8 cellular contexts compared by ENCODE assay signal in genomic region chr6:38997128-38997761, GRCh38. TPM values are rescaled to one million over a fixed set of nuclear protein-coding genes. Genes with fewer than 3 reads are reported as not detected.
DNase-seq lines count a peak whose midpoint lies in the region; ATAC-seq and TF ChIP-seq lines count a peak whose summit lies in the region.

No MANE protein-coding gene starts in this region.

- no peak overlapping the region for H3K9ac ChIP-seq in MM.1S (ENCODE audit: low read length)

- no peaks in the 10 kb centered on the region for H4K20me1 ChIP-seq in MM.1S (ENCODE audit: insufficient read depth, low read length)

- H3K27ac ChIP-seq in MM.1S (ENCODE audit: low read length) (no peak overlapping the region), gastroesophageal sphincter (no peak overlapping the region)

- H3K79me2 ChIP-seq in MM.1S (ENCODE audit: low read length) = no peaks in the 10 kb centered on the region

- ATAC-seq in gastroesophageal sphincter (no peak), HG03521 (IDR thresholded peaks at IDR 0.05; ENCODE audit: unreplicated experiment) (no peak), GM21447 (IDR thresholded peaks at IDR 0.05; ENCODE audit: unreplicated experiment) (no peak), HG03432 (IDR thresholded peaks at IDR 0.05; ENCODE audit: unreplicated experiment) (no peak)

- no peak overlapping the region for H2AFZ ChIP-seq in MM.1S (ENCODE audit: low read length)

- H3K4me1 ChIP-seq in MM.1S (ENCODE audit: low read length) = no peaks in the 10 kb centered on the region
- H3K4me1 ChIP-seq in gastroesophageal sphincter = no peaks in the 10 kb centered on the region

- H3K4me2 ChIP-seq in MM.1S (ENCODE audit: low read depth, low read length) = no peak overlapping the region

- H3K4me3 ChIP-seq in GM06990 (replicated peaks; ENCODE audit: low read depth, low read length) (no peak overlapping the region), MM.1S (ENCODE audit: low read length) (no peak overlapping the region), gastroesophageal sphincter (no peak overlapping the region)

- WGBS in gastroesophageal sphincter (ENCODE audit: low coverage in 1 of 2), 2 donors = no CpG with 5 or more reads among the region's 2 CpGs

- no peaks in the 10 kb centered on the region; the same call in 1 of the 2 replicates for H3K27me3 ChIP-seq in GM06990 (replicated peaks; ENCODE audit: control insufficient read depth, insufficient read depth, low read length)
- no peaks in the 10 kb centered on the region for H3K27me3 ChIP-seq in MM.1S (replicated peaks; ENCODE audit: insufficient read depth, low read length)
- peaks cover 48% of the 10 kb centered on the region for H3K27me3 ChIP-seq in gastroesophageal sphincter

- H3K9me3 ChIP-seq in MM.1S (replicated peaks; ENCODE audit: insufficient read depth, low read length) = no peaks in the 10 kb centered on the region
- no peaks in the 10 kb centered on the region for H3K9me3 ChIP-seq in gastroesophageal sphincter

- TF ChIP-seq POLR2A in gastroesophageal sphincter (IDR thresholded peaks at IDR 0.05) = no peak

- no peaks in the 10 kb centered on the region for H3K9me2 ChIP-seq in MM.1S (replicated peaks; ENCODE audit: insufficient read depth, low read length)

- DNase-seq in GM06990 (ENCODE audit: extremely low read depth, insufficient read length) (no peak), MM.1S (no peak)
- peak; percentile 29 for DNase-seq in activated CD4-positive, alpha-beta T cell treated with anti-CD3 and anti-CD28 coated beads, Interleukin-2, amount 50 U/mL, for 1 hour
- peak; percentile 49 for DNase-seq in stimulated activated CD4-positive, alpha-beta T cell treated with anti-CD3 and anti-CD28 coated beads, Interleukin-4, amount 100 ng/mL, for 24 hours

- H3F3A ChIP-seq in MM.1S (ENCODE audit: insufficient read depth, low read length) = no peaks in the 10 kb centered on the region

- TF ChIP-seq EP300 in gastroesophageal sphincter (IDR thresholded peaks at IDR 0.05) = no peak

- H3K36me3 ChIP-seq in GM06990 (ENCODE audit: control insufficient read depth, insufficient read depth, low read length) (no peaks in the 10 kb centered on the region), MM.1S (replicated peaks; ENCODE audit: insufficient read depth, low read length) (no peaks in the 10 kb centered on the region), gastroesophageal sphincter (no peaks in the 10 kb centered on the region)

- peak; percentile 82 for TF ChIP-seq CTCF in GM06990 (IDR thresholded peaks at IDR 0.05; ENCODE audit: insufficient read depth, low read length, poor library complexity, severe bottlenecking)
- TF ChIP-seq CTCF in MM.1S (IDR thresholded peaks at IDR 0.05; ENCODE audit: low read length) = peak; percentile 47
- peak in 3 of 4 experiments; percentile 6 to 44 (median 14) for TF ChIP-seq CTCF in gastroesophageal sphincter (IDR thresholded peaks at IDR 0.05)

RNA-seq across cellular contexts. Expression of gene GLP1R, which starts 51.3 kb away (rescaled TPM):
- under 1 TPM in 1 of 4 donors, not detected in 3; 0.54 TPM for total RNA-seq in gastroesophageal sphincter

Comparison
In these comparisons a context has a peak if more than half of its experiments do, and no peak if none do; other contexts are left out.
1. DNase-seq: peak in activated CD4-positive, alpha-beta T cell treated with anti-CD3 and anti-CD28 coated beads, Interleukin-2, amount 50 U/mL, for 1 hour (single experiment) and stimulated activated CD4-positive, alpha-beta T cell treated with anti-CD3 and anti-CD28 coated beads, Interleukin-4, amount 100 ng/mL, for 24 hours (single experiment); none in GM06990 (single experiment) and MM.1S (single experiment).
2. CTCF ChIP-seq: peak in every context shown above with its lines; median percentile 82 in GM06990; 47 in MM.1S; 14 in gastroesophageal sphincter.